Comparison of ENCODE assay signal across 18 cellular contexts in genomic region chr3:4512895-4513616, GRCh38. TPM values are rescaled to one million over a fixed set of nuclear protein-coding genes. Genes with fewer than 3 reads are reported as not detected.
A peak's percentile ranks its signal among the peaks of the same experiment; 100 is the strongest.
DNase-seq lines count a peak whose midpoint lies in the region; ATAC-seq, FAIRE-seq and TF ChIP-seq lines count a peak whose summit lies in the region.
"Had no signal": no experiment of that assay in that cellular context is flagged by ENCODE, and none has a peak within 500 bp of the region (broad histone marks: within the 10 kb centered on the region; RNA-seq: fewer than 3 reads in every experiment).

No MANE protein-coding gene starts in this region.

- POLR2A ChIA-PET in activated B cell treated with CpG ODN at 0.5 μM for 24 hours (lab: Charles Lee), result interaction anchor here (0.6 to 12.0 kb wide), 4 partner anchors 10 to 46 kb away, joined by 3 to 155 read pairs (median 5); partner anchors contain the start of genes ITPR1 and SUMF1

- peaks cover 74 to 76% of the 10 kb centered on the region in 2 donors for H3K4me1 ChIP-seq in thyroid gland
- H3K4me1 ChIP-seq: gastrocnemius medialis had no signal

- peak overlapping the region; percentile 49 to 84 (median 83) for H3K27ac ChIP-seq in thyroid gland
- H3K27ac ChIP-seq: gastrocnemius medialis, HL-60, neutrophil, vagina had no signal

- no peaks in the 10 kb centered on the region for H3K27me3 ChIP-seq in thyroid gland
- H3K27me3 ChIP-seq: gastrocnemius medialis, neutrophil, vagina had no signal

- peak overlapping the region; percentile 29 for H3K27ac Mint-ChIP-seq in activated naive CD8-positive, alpha-beta T cell treated with anti-CD3 and anti-CD28 coated beads, Interleukin-2, amount 50 U/mL, for 24 hours
- no peak overlapping the region for H3K27ac Mint-ChIP-seq in activated naive CD8-positive, alpha-beta T cell treated with anti-CD3 and anti-CD28 coated beads for 36 hours
- peak overlapping the region; percentile 67 for H3K27ac Mint-ChIP-seq in activated B cell treated with CpG ODN at 0.5 μM for 24 hours
- no peak overlapping the region for H3K27ac Mint-ChIP-seq in activated CD8-positive, alpha-beta memory T cell treated with anti-CD3 and anti-CD28 coated beads, Interleukin-2, amount 10 ng/mL, durations not matched to agents 7 days and 5 days
- H3K27ac Mint-ChIP-seq: activated CD8-positive, alpha-beta T cell treated with anti-CD3 and anti-CD28 coated beads for 36 hours had no signal

- FAIRE-seq in frontal cortex (lab: Jason Lieb, UNC), result no peak
- FAIRE-seq: endometrium had no signal

- H3K9me3 ChIP-seq in thyroid gland, result no peaks in the 10 kb centered on the region
- H3K9me3 ChIP-seq: gastrocnemius medialis, neutrophil, vagina had no signal

- TF ChIP-seq CTCF in activated B cell treated with CpG ODN at 0.5 μM for 24 hours (IDR thresholded peaks at IDR 0.05), result no peak
- no peak for TF ChIP-seq CTCF in thyroid gland (IDR thresholded peaks at IDR 0.05)

- ATAC-seq in activated naive CD8-positive, alpha-beta T cell treated with anti-CD3 and anti-CD28 coated beads, Interleukin-2, amount 50 U/mL, for 24 hours, result no peak
- ATAC-seq in activated B cell treated with CpG ODN at 0.5 μM for 24 hours (ENCODE audit: low read depth), result peak; percentile 13
- ATAC-seq in activated CD8-positive, alpha-beta memory T cell treated with anti-CD3 and anti-CD28 coated beads, Interleukin-2, amount 10 ng/mL, durations not matched to agents 7 days and 5 days, result no peak
- ATAC-seq: activated CD8-positive, alpha-beta T cell treated with anti-CD3 and anti-CD28 coated beads for 36 hours; gastrocnemius medialis had no signal

- intact Hi-C loops in activated B cell treated with CpG ODN at 0.5 μM for 24 hours (cut with micrococcal nuclease) (no loop called here), thyroid gland (cut with DNase I) (no loop called here)

- CTCF ChIA-PET in activated B cell treated with CpG ODN at 0.5 μM for 24 hours (lab: Charles Lee), result no interaction called here
- CTCF ChIA-PET in activated CD8-positive, alpha-beta memory T cell treated with anti-CD3 and anti-CD28 coated beads, Interleukin-2, amount 10 ng/mL, durations not matched to agents 7 days and 5 days (lab: Charles Lee), result interaction anchor here (1.2 to 1.6 kb wide), 2 partner anchors 8 to 162 kb away, joined by 3 to 5 read pairs; no protein-coding TSS in a partner anchor

- H3K4me1 Mint-ChIP-seq in activated naive CD8-positive, alpha-beta T cell treated with anti-CD3 and anti-CD28 coated beads, Interleukin-2, amount 50 U/mL, for 24 hours, result peaks cover 53% of the 10 kb centered on the region
- H3K4me1 Mint-ChIP-seq in activated naive CD8-positive, alpha-beta T cell treated with anti-CD3 and anti-CD28 coated beads for 36 hours, result peaks cover 51% of the 10 kb centered on the region
- H3K4me1 Mint-ChIP-seq in activated B cell treated with CpG ODN at 0.5 μM for 24 hours, result peaks cover 96% of the 10 kb centered on the region
- peaks cover 18% of the 10 kb centered on the region for H3K4me1 Mint-ChIP-seq in activated CD8-positive, alpha-beta memory T cell treated with anti-CD3 and anti-CD28 coated beads, Interleukin-2, amount 10 ng/mL, durations not matched to agents 7 days and 5 days

- no peak overlapping the region for H3K4me3 ChIP-seq in thyroid gland (replicated peaks in 1 of 3)
- H3K4me3 ChIP-seq: gastrocnemius medialis, vagina had no signal

- no peaks in the 10 kb centered on the region for H3K27me3 Mint-ChIP-seq in activated naive CD8-positive, alpha-beta T cell treated with anti-CD3 and anti-CD28 coated beads, Interleukin-2, amount 50 U/mL, for 24 hours
- no peaks in the 10 kb centered on the region for H3K27me3 Mint-ChIP-seq in activated naive CD8-positive, alpha-beta T cell treated with anti-CD3 and anti-CD28 coated beads for 36 hours
- H3K27me3 Mint-ChIP-seq in activated B cell treated with CpG ODN at 0.5 μM for 24 hours, result no peaks in the 10 kb centered on the region
- H3K27me3 Mint-ChIP-seq in activated CD8-positive, alpha-beta memory T cell treated with anti-CD3 and anti-CD28 coated beads, Interleukin-2, amount 10 ng/mL, durations not matched to agents 7 days and 5 days, result no peaks in the 10 kb centered on the region
- H3K27me3 Mint-ChIP-seq: activated CD8-positive, alpha-beta T cell treated with anti-CD3 and anti-CD28 coated beads for 36 hours had no signal

- peaks cover 22% of the 10 kb centered on the region for H3K36me3 Mint-ChIP-seq in activated naive CD8-positive, alpha-beta T cell treated with anti-CD3 and anti-CD28 coated beads, Interleukin-2, amount 50 U/mL, for 24 hours (ENCODE audit: low read depth)
- H3K36me3 Mint-ChIP-seq in activated naive CD8-positive, alpha-beta T cell treated with anti-CD3 and anti-CD28 coated beads for 36 hours, result peaks cover 25% of the 10 kb centered on the region
- H3K36me3 Mint-ChIP-seq in activated B cell treated with CpG ODN at 0.5 μM for 24 hours (ENCODE audit: low read depth), result peaks cover 55% of the 10 kb centered on the region
- H3K36me3 Mint-ChIP-seq in activated CD8-positive, alpha-beta memory T cell treated with anti-CD3 and anti-CD28 coated beads, Interleukin-2, amount 10 ng/mL, durations not matched to agents 7 days and 5 days, result peaks cover 32% of the 10 kb centered on the region

- H3K9me3 Mint-ChIP-seq in activated naive CD8-positive, alpha-beta T cell treated with anti-CD3 and anti-CD28 coated beads, Interleukin-2, amount 50 U/mL, for 24 hours, result no peaks in the 10 kb centered on the region
- H3K9me3 Mint-ChIP-seq in activated naive CD8-positive, alpha-beta T cell treated with anti-CD3 and anti-CD28 coated beads for 36 hours, result no peaks in the 10 kb centered on the region
- H3K9me3 Mint-ChIP-seq in activated B cell treated with CpG ODN at 0.5 μM for 24 hours, result no peaks in the 10 kb centered on the region
- H3K9me3 Mint-ChIP-seq in activated CD8-positive, alpha-beta memory T cell treated with anti-CD3 and anti-CD28 coated beads, Interleukin-2, amount 10 ng/mL, durations not matched to agents 7 days and 5 days (ENCODE audit: low read depth), result no peaks in the 10 kb centered on the region
- H3K9me3 Mint-ChIP-seq: activated CD8-positive, alpha-beta T cell treated with anti-CD3 and anti-CD28 coated beads for 36 hours had no signal

- H3K36me3 ChIP-seq in thyroid gland, result no peaks in the 10 kb centered on the region
- H3K36me3 ChIP-seq: gastrocnemius medialis, neutrophil, vagina had no signal

- H3K4me3 Mint-ChIP-seq in activated naive CD8-positive, alpha-beta T cell treated with anti-CD3 and anti-CD28 coated beads, Interleukin-2, amount 50 U/mL, for 24 hours, result no peak overlapping the region
- H3K4me3 Mint-ChIP-seq in activated naive CD8-positive, alpha-beta T cell treated with anti-CD3 and anti-CD28 coated beads for 36 hours, result no peak overlapping the region
- H3K4me3 Mint-ChIP-seq in activated B cell treated with CpG ODN at 0.5 μM for 24 hours, result no peak overlapping the region
- H3K4me3 Mint-ChIP-seq in activated CD8-positive, alpha-beta memory T cell treated with anti-CD3 and anti-CD28 coated beads, Interleukin-2, amount 10 ng/mL, durations not matched to agents 7 days and 5 days, result no peak overlapping the region
- H3K4me3 Mint-ChIP-seq: activated CD8-positive, alpha-beta T cell treated with anti-CD3 and anti-CD28 coated beads for 36 hours had no signal

- TF ChIP-seq POLR2A in thyroid gland (IDR thresholded peaks at IDR 0.05), result no peak

- no peak for DNase-seq in activated naive CD8-positive, alpha-beta T cell treated with anti-CD3 and anti-CD28 coated beads, Interleukin-2, amount 50 U/mL, for 24 hours
- no peak for DNase-seq in activated naive CD8-positive, alpha-beta T cell treated with anti-CD3 and anti-CD28 coated beads for 36 hours
- no peak for DNase-seq in activated B cell treated with CpG ODN at 0.5 μM for 24 hours
- peak; percentile 63 for DNase-seq in islet precursor cell
- DNase-seq in thyroid gland, result peak; percentile 73 to 91
- no peak for DNase-seq in frontal cortex (ENCODE audit: low spot score in 2 of 2)
- no peak for DNase-seq in T1000 (lab: John Stamatoyannopoulos, UW)
- no peak for DNase-seq in activated CD8-positive, alpha-beta memory T cell treated with anti-CD3 and anti-CD28 coated beads, Interleukin-2, amount 10 ng/mL, durations not matched to agents 7 days and 5 days
- DNase-seq: activated CD8-positive, alpha-beta T cell treated with anti-CD3 and anti-CD28 coated beads for 36 hours; gastrocnemius medialis; Kasumi-1; NCI-H1694; NCI-H526; SW 1271 had no signal

- 41 to 58% methylated on average over 14 to 15 of the region's 15 CpGs for WGBS in thyroid gland, 2 donors

RNA-seq across cellular contexts. Expression of gene ITPR1, which starts 19.9 kb away (rescaled TPM):
- total RNA-seq in activated naive CD8-positive, alpha-beta T cell treated with anti-CD3 and anti-CD28 coated beads for 36 hours, result 10 to 100 TPM; 58.4 to 59.5 TPM
- total RNA-seq in activated B cell treated with CpG ODN at 0.5 μM for 24 hours (116 and 143 TPM in 2 replicates), thyroid gland (100 to 1,000 TPM; 210 to 261 (median 232) TPM), frontal cortex (70.9 TPM)
- total RNA-seq in activated CD8-positive, alpha-beta memory T cell treated with anti-CD3 and anti-CD28 coated beads, Interleukin-2, amount 10 ng/mL, durations not matched to agents 7 days and 5 days, result 100 to 1,000 TPM; 109 to 116 TPM

RNA-seq across cellular contexts. Expression of gene SUMF1, which starts 46.0 kb away (rescaled TPM):
- total RNA-seq in activated naive CD8-positive, alpha-beta T cell treated with anti-CD3 and anti-CD28 coated beads for 36 hours, result 1 to 10 TPM; 6.3 to 7.1 TPM
- total RNA-seq in activated B cell treated with CpG ODN at 0.5 μM for 24 hours (18.4 and 20.7 TPM in 2 replicates), thyroid gland (10 to 100 TPM; 58.8 to 98.3 (median 74.5) TPM), frontal cortex (25.7 TPM)
- total RNA-seq in activated CD8-positive, alpha-beta memory T cell treated with anti-CD3 and anti-CD28 coated beads, Interleukin-2, amount 10 ng/mL, durations not matched to agents 7 days and 5 days, result 10 to 100 TPM in 1 of 2 experiments, 1 to 10 TPM in 1; 9.1 to 12.7 TPM

Comparison
In these comparisons a context has a peak if more than half of its experiments do, and no peak if none do; other contexts are left out.
1. H3K27ac Mint-ChIP-seq: peak in activated naive CD8-positive, alpha-beta T cell treated with anti-CD3 and anti-CD28 coated beads, Interleukin-2, amount 50 U/mL, for 24 hours (single experiment) and activated B cell treated with CpG ODN at 0.5 μM for 24 hours (single experiment); none in activated naive CD8-positive, alpha-beta T cell treated with anti-CD3 and anti-CD28 coated beads for 36 hours (single experiment) and activated CD8-positive, alpha-beta memory T cell treated with anti-CD3 and anti-CD28 coated beads, Interleukin-2, amount 10 ng/mL, durations not matched to agents 7 days and 5 days (single experiment).
2. DNase-seq: peak in islet precursor cell (single experiment) and thyroid gland (2 of 2); none in activated naive CD8-positive, alpha-beta T cell treated with anti-CD3 and anti-CD28 coated beads, Interleukin-2, amount 50 U/mL, for 24 hours (single experiment), activated naive CD8-positive, alpha-beta T cell treated with anti-CD3 and anti-CD28 coated beads for 36 hours (single experiment), activated B cell treated with CpG ODN at 0.5 μM for 24 hours (single experiment), frontal cortex (0 of 2), T1000 (single experiment) and activated CD8-positive, alpha-beta memory T cell treated with anti-CD3 and anti-CD28 coated beads, Interleukin-2, amount 10 ng/mL, durations not matched to agents 7 days and 5 days (single experiment).